Comparison of ENCODE assay signal across 1 cellular context in genomic region chr19:11460207-11460606, GRCh38.
TF ChIP-seq lines count a peak whose summit lies in the region.

No MANE protein-coding gene starts in this region.

TF ChIP-seq in IMR-90, 13 proteins besides CTCF, POLR2A, EP300 and RAD21:
- no peak for TF ChIP-seq MAZ (IDR thresholded peaks at IDR 0.05; ENCODE audit: borderline replicate concordance, low read depth, low read length)
- TF ChIP-seq SMC3 (IDR thresholded peaks at IDR 0.05; ENCODE audit: low read depth, low read length) = no peak
- no peak for TF ChIP-seq BHLHE40 (IDR thresholded peaks at IDR 0.05; ENCODE audit: low read depth, low read length)
- no peak for TF ChIP-seq CHD1 (IDR thresholded peaks at IDR 0.05; ENCODE audit: low read depth, low read length)
- TF ChIP-seq CEBPB (IDR thresholded peaks at IDR 0.05; ENCODE audit: low read depth, low read length) = no peak
- TF ChIP-seq, protein P1, sequence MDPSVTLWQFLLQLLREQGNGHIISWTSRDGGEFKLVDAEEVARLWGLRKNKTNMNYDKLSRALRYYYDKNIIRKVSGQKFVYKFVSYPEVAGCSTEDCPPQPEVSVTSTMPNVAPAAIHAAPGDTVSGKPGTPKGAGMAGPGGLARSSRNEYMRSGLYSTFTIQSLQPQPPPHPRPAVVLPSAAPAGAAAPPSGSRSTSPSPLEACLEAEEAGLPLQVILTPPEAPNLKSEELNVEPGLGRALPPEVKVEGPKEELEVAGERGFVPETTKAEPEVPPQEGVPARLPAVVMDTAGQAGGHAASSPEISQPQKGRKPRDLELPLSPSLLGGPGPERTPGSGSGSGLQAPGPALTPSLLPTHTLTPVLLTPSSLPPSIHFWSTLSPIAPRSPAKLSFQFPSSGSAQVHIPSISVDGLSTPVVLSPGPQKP (IDR thresholded peaks at IDR 0.05; ENCODE audit: borderline replicate concordance, low read depth, low read length) = no peak
- TF ChIP-seq NFE2L2 (IDR thresholded peaks at IDR 0.05; ENCODE audit: low read depth, low read length) = no peak
- no peak for TF ChIP-seq FOS (IDR thresholded peaks at IDR 0.05; ENCODE audit: low read depth, low read length)
- TF ChIP-seq RFX5 (IDR thresholded peaks at IDR 0.05; ENCODE audit: low read depth, low read length) = no peak
- TF ChIP-seq MAFK (IDR thresholded peaks at IDR 0.05; ENCODE audit: low read depth, low read length) = no peak
